14 cellular contexts compared by ENCODE assay signal in genomic region chr1:111731956-111732355, GRCh38.
"Had no signal": no experiment of that assay in that cellular context is flagged by ENCODE, and none has a peak within 500 bp of the region (broad histone marks: within the 10 kb centered on the region; RNA-seq: fewer than 3 reads in every experiment).

No MANE protein-coding gene starts in this region.

- H3K36me3 ChIP-seq: breast epithelium, gastrocnemius medialis had no signal

- H3K9me3 ChIP-seq: breast epithelium, gastrocnemius medialis, lower lobe of right lung, mucosa of descending colon had no signal

- DNase-seq: activated CD4-positive, alpha-beta T cell treated with anti-CD3 and anti-CD28 coated beads, Interleukin-2, amount 10 ng/mL, durations not matched to agents 24 days and 14 days; activated gamma-delta T cell; activated naive CD8-positive, alpha-beta T cell treated with anti-CD3 and anti-CD28 coated beads for 36 hours; activated T-cell treated with anti-CD3 and anti-CD28 coated beads, Interleukin-2, amount 50 U/mL, for 24 hours; anterior cingulate cortex; gastrocnemius medialis; hypothalamus; kidney glomerular epithelial cell; lower lobe of right lung; mucosa of descending colon; natural killer cell; stimulated activated CD4-positive, alpha-beta T cell treated with anti-CD3 and anti-CD28 coated beads, Interleukin-4, amount 100 ng/mL, for 24 hours; stimulated activated naive CD8-positive, alpha-beta T cell treated with anti-CD3 and anti-CD28 coated beads, Interleukin-15, amount 100 ng/mL, for 72 hours had no signal

- H3K27me3 ChIP-seq: breast epithelium, gastrocnemius medialis had no signal

- H3K4me3 ChIP-seq: breast epithelium, gastrocnemius medialis, lower lobe of right lung, mucosa of descending colon had no signal
